In the genomic region with DNA sequence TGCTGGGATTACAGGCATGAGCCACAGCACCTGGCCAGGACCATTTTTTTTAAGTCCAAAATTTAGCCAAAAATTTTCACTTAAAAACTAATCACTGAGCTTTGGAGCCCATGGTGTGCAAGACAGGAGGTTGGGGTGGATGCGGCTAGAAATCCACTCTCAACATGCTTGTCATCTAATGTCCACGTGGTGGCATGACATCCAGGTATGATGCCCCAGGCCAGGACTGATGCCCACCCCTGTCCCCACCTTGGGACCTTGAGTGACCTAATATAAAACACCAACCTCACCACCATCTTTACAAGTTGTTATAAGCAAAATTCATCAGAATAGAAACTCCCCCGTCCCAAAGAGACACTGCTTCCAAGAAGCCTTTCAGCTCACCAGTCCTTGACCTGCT, we compare ENCODE assay signal across 1 cellular context.
TF ChIP-seq lines count a peak whose summit lies in the region.

No MANE protein-coding gene starts in this region.

TF ChIP-seq in GM12878, 131 proteins besides CTCF, POLR2A, EP300 and RAD21:
- peak; percentile 39; the same call in 1 of the 2 replicates for TF ChIP-seq SMC3 (IDR thresholded peaks at IDR 0.05; ENCODE audit: borderline replicate concordance, low read length)
- TF ChIP-seq TBL1XR1 (IDR thresholded peaks at IDR 0.05; ENCODE audit: low read depth, low read length), result no peak
- no peak for TF ChIP-seq KAT2A (conservative IDR thresholded peaks at IDR 0.05; ENCODE audit: control insufficient read depth, low read depth, low read length)
TF ChIP-seq in GM12878: peak in this region for 1.
